ENCODE assay signal across 8 cellular contexts in the genomic region with DNA sequence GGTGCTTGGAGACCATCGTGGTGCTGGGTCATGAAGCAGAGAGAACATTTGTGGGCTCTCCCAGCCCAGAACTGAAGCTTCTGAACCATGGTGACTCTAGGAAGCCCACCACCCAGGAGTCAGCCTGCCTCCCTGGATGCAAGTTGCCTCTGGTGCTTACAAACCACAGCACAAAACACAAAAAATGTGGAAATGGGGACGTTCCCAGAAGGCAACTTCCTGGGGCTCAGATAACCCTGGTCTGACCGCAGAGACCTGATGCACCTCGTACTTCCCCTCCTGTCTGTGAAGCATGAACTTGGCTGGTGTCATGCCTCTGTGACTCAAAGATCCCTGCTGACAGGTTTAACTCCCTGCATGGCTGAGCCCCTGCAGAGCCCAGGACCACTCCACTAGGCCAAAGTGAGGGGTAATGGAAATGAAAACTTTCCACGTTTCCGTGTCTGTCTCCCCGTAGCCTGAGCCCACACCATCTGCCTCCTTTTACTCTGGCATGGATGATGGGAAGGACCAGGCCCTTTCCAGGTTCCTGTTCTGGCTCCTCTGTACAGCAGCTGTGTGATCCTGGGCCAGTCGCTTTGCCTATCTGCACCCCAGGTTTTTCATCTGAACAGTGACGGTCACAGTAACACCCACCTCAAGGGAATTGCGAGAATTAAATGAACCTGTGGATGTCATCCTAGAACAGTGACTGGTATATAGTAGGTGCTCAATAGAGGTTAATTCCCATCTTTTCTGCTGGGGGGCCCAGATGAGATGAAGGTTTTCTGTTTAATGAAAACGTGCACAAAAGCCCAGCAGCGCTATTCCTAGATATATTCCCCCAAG. TPM values are rescaled to one million over a fixed set of nuclear protein-coding genes. Genes with fewer than 3 reads are reported as not detected.
DNase-seq lines count a peak whose midpoint lies in the region; ATAC-seq and TF ChIP-seq lines count a peak whose summit lies in the region.

No MANE protein-coding gene starts in this region.

- no peak overlapping the region for H3K4me2 ChIP-seq in Karpas-422 (ENCODE audit: low read depth, low read length, poor library complexity, severe bottlenecking)
- H3K4me2 ChIP-seq in smooth muscle cell: no peak overlapping the region

- H3K36me3 Mint-ChIP-seq in CD8-positive, alpha-beta memory T cell: peaks cover 0 to 47% (median 2%) of the 10 kb centered on the region in 3 donors
- H3K36me3 Mint-ChIP-seq in activated T-helper 17 cell treated with anti-CD3 and anti-CD28 coated beads, Interleukin-2, amount 50 U/mL, for 72 hours (ENCODE audit: low read depth): peaks cover 18% of the 10 kb centered on the region

- no peak overlapping the region for H2AFZ ChIP-seq in Karpas-422 (ENCODE audit: low read length)
- no peak overlapping the region for H2AFZ ChIP-seq in smooth muscle cell (ENCODE audit: low read depth)

- POLR2A ChIA-PET in CD8-positive, alpha-beta memory T cell (lab: Charles Lee): interaction anchor here (0.9 to 1.4 kb wide), 4 partner anchors 7 to 20 kb away, joined by 3 to 5 read pairs (median 4); no protein-coding TSS in a partner anchor

- H3K9me3 Mint-ChIP-seq in CD8-positive, alpha-beta memory T cell: no peaks in the 10 kb centered on the region
- no peaks in the 10 kb centered on the region for H3K9me3 Mint-ChIP-seq in activated T-helper 17 cell treated with anti-CD3 and anti-CD28 coated beads, Interleukin-2, amount 50 U/mL, for 72 hours

- WGBS in smooth muscle cell (ENCODE audit: low lambda C conversion rate): 87% methylated on average over 12 of the region's 12 CpGs

- H3K4me1 ChIP-seq in CD8-positive, alpha-beta memory T cell (ENCODE audit: insufficient read depth, low read length): peaks cover 51% of the 10 kb centered on the region
- peaks cover 15% of the 10 kb centered on the region for H3K4me1 ChIP-seq in Karpas-422 (ENCODE audit: low read length)
- no peaks in the 10 kb centered on the region for H3K4me1 ChIP-seq in smooth muscle cell (ENCODE audit: low read depth)

- H3K4me1 Mint-ChIP-seq in CD8-positive, alpha-beta memory T cell: peaks cover 61 to 84% (median 74%) of the 10 kb centered on the region in 3 donors
- H3K4me1 Mint-ChIP-seq in activated T-helper 17 cell treated with anti-CD3 and anti-CD28 coated beads, Interleukin-2, amount 50 U/mL, for 72 hours: peaks cover 47% of the 10 kb centered on the region

- H4K20me1 ChIP-seq in Karpas-422 (ENCODE audit: insufficient read depth, low read depth, low read length) (no peaks in the 10 kb centered on the region), smooth muscle cell (ENCODE audit: low read depth) (no peaks in the 10 kb centered on the region)

- H3K27me3 Mint-ChIP-seq in CD8-positive, alpha-beta memory T cell: no peaks in the 10 kb centered on the region
- no peaks in the 10 kb centered on the region for H3K27me3 Mint-ChIP-seq in activated T-helper 17 cell treated with anti-CD3 and anti-CD28 coated beads, Interleukin-2, amount 50 U/mL, for 72 hours

- CTCF ChIA-PET in CD8-positive, alpha-beta memory T cell (lab: Charles Lee): interaction anchor here (0.9 to 1.5 kb wide), 5 partner anchors 12 to 205 kb away, joined by 3 to 4 read pairs (median 3); no protein-coding TSS in a partner anchor

- DNase-seq in CD8-positive, alpha-beta memory T cell: peak in 4 of 5 donors; percentile 54 to 81 (median 62)
- DNase-seq in Karpas-422 (peak; percentile 49), NCI-H446 treated with DMSO at 0.1 percent for 48 hours (lab: John Stamatoyannopoulos, UW) (no peak), smooth muscle cell (lab: John Stamatoyannopoulos, UW; ENCODE audit: unreplicated experiment) (no peak)

- H3K9ac ChIP-seq in Karpas-422 (ENCODE audit: low read length) (no peak overlapping the region), smooth muscle cell (ENCODE audit: low read depth) (no peak overlapping the region)

- no peaks in the 10 kb centered on the region for H3K79me2 ChIP-seq in Karpas-422 (ENCODE audit: low read length)
- H3K79me2 ChIP-seq in smooth muscle cell (ENCODE audit: low read depth): no peaks in the 10 kb centered on the region

- no peaks in the 10 kb centered on the region for H3K9me2 ChIP-seq in Karpas-422 (replicated peaks; ENCODE audit: insufficient read depth, low read length)

- H3K27ac Mint-ChIP-seq in CD8-positive, alpha-beta memory T cell: peak overlapping the region; percentile 79 to 98 (median 96)
- peak overlapping the region; percentile 90 for H3K27ac Mint-ChIP-seq in activated T-helper 17 cell treated with anti-CD3 and anti-CD28 coated beads, Interleukin-2, amount 50 U/mL, for 72 hours

- TF ChIP-seq CTCF in smooth muscle cell (IDR thresholded peaks at IDR 0.05; ENCODE audit: borderline replicate concordance, insufficient read depth, poor library complexity, severe bottlenecking): no peak

- peak overlapping the region; percentile 51 to 83 (median 73) for H3K4me3 Mint-ChIP-seq in CD8-positive, alpha-beta memory T cell
- peak overlapping the region; percentile 66 for H3K4me3 Mint-ChIP-seq in activated T-helper 17 cell treated with anti-CD3 and anti-CD28 coated beads, Interleukin-2, amount 50 U/mL, for 72 hours

- H3K27me3 ChIP-seq in CD8-positive, alpha-beta memory T cell (ENCODE audit: insufficient read depth, low read length, poor library complexity, severe bottlenecking): no peaks in the 10 kb centered on the region
- H3K27me3 ChIP-seq in Karpas-422 (ENCODE audit: low read length) (no peaks in the 10 kb centered on the region), smooth muscle cell (ENCODE audit: low read depth) (no peaks in the 10 kb centered on the region)

- H3K9me3 ChIP-seq in CD8-positive, alpha-beta memory T cell (ENCODE audit: low read length): no peaks in the 10 kb centered on the region
- H3K9me3 ChIP-seq in Karpas-422 (ENCODE audit: low read length) (no peaks in the 10 kb centered on the region), smooth muscle cell (replicated peaks; ENCODE audit: low read depth) (no peaks in the 10 kb centered on the region)

- H3K4me3 ChIP-seq in CD8-positive, alpha-beta memory T cell (ENCODE audit: low read length): no peak overlapping the region
- H3K4me3 ChIP-seq in Karpas-422 (ENCODE audit: low read length) (no peak overlapping the region), smooth muscle cell (no peak overlapping the region)

- no peaks in the 10 kb centered on the region for H3K36me3 ChIP-seq in CD8-positive, alpha-beta memory T cell (ENCODE audit: insufficient read depth, low read length)
- no peaks in the 10 kb centered on the region for H3K36me3 ChIP-seq in Karpas-422 (ENCODE audit: insufficient read depth, low read length)
- H3K36me3 ChIP-seq in smooth muscle cell (ENCODE audit: low read depth): no peaks in the 10 kb centered on the region

- H3K27ac ChIP-seq in CD8-positive, alpha-beta memory T cell (ENCODE audit: low read depth, low read length): peak overlapping the region; percentile 61
- H3K27ac ChIP-seq in Karpas-422 (ENCODE audit: low read length) (no peak overlapping the region), temporal lobe (ENCODE audit: low read depth, low read length) (peak overlapping the region; percentile 56), smooth muscle cell (ENCODE audit: low read depth) (no peak overlapping the region)

- no peaks in the 10 kb centered on the region for H3F3A ChIP-seq in smooth muscle cell (ENCODE audit: low read depth)

- ATAC-seq in GM21515 (IDR thresholded peaks at IDR 0.05; ENCODE audit: unreplicated experiment) (peak; percentile 67), SK-N-SH treated with all-trans-retinoic acid at 6 μM for 48 hours (no peak)
- peak; percentile 97 for ATAC-seq in activated T-helper 17 cell treated with anti-CD3 and anti-CD28 coated beads, Interleukin-2, amount 50 U/mL, for 72 hours (replicated peaks)

TF ChIP-seq in SK-N-SH treated with all-trans-retinoic acid at 6 μM for 48 hours, 23 proteins besides CTCF, POLR2A, EP300 and RAD21 (continues in another document):
- TF ChIP-seq CSDC2 (CRISPR knock-in tag; IDR thresholded peaks at IDR 0.05): no peak
- TF ChIP-seq SNAI2 (CRISPR knock-in tag; IDR thresholded peaks at IDR 0.05): no peak
- TF ChIP-seq ZNF565 (CRISPR knock-in tag; conservative IDR thresholded peaks at IDR 0.05; ENCODE audit: low read depth): no peak
- TF ChIP-seq ZC3H10 (CRISPR knock-in tag; IDR thresholded peaks at IDR 0.05): no peak
- TF ChIP-seq, protein P1, sequence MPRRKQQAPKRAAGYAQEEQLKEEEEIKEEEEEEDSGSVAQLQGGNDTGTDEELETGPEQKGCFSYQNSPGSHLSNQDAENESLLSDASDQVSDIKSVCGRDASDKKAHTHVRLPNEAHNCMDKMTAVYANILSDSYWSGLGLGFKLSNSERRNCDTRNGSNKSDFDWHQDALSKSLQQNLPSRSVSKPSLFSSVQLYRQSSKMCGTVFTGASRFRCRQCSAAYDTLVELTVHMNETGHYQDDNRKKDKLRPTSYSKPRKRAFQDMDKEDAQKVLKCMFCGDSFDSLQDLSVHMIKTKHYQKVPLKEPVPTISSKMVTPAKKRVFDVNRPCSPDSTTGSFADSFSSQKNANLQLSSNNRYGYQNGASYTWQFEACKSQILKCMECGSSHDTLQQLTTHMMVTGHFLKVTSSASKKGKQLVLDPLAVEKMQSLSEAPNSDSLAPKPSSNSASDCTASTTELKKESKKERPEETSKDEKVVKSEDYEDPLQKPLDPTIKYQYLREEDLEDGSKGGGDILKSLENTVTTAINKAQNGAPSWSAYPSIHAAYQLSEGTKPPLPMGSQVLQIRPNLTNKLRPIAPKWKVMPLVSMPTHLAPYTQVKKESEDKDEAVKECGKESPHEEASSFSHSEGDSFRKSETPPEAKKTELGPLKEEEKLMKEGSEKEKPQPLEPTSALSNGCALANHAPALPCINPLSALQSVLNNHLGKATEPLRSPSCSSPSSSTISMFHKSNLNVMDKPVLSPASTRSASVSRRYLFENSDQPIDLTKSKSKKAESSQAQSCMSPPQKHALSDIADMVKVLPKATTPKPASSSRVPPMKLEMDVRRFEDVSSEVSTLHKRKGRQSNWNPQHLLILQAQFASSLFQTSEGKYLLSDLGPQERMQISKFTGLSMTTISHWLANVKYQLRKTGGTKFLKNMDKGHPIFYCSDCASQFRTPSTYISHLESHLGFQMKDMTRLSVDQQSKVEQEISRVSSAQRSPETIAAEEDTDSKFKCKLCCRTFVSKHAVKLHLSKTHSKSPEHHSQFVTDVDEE (CRISPR knock-in tag; IDR thresholded peaks at IDR 0.05): no peak

RNA-seq across cellular contexts. Expression of a gene that starts 57.7 kb away (rescaled TPM):
- total RNA-seq in CD8-positive, alpha-beta memory T cell: 100 to 1,000 TPM; 167 to 171 TPM
- polyA plus RNA-seq in CD8-positive, alpha-beta memory T cell: 40.2 TPM
- 0.04 and 0.15 TPM in 2 replicates for total RNA-seq in Karpas-422 (2014; rRNA removed; shearing (Covaris generic); ENCODE audit: low replicate concordance)
- 10 to 100 TPM; 77.2 to 79.5 TPM for total RNA-seq in activated T-helper 17 cell treated with anti-CD3 and anti-CD28 coated beads, Interleukin-2, amount 50 U/mL, for 72 hours
- total RNA-seq in temporal lobe (10.1 TPM), smooth muscle cell (not detected in 2 replicates)
- polyA plus RNA-seq in smooth muscle cell: not detected in 2 replicates

Comparison
In these comparisons a context has a peak if more than half of its experiments do, and no peak if none do; other contexts are left out.
1. DNase-seq: peak in CD8-positive, alpha-beta memory T cell (4 of 5) and Karpas-422 (single experiment); none in NCI-H446 treated with DMSO at 0.1 percent for 48 hours (single experiment) and smooth muscle cell (single experiment).
2. H3K27ac ChIP-seq: peak in CD8-positive, alpha-beta memory T cell (single experiment) and temporal lobe (single experiment); none in Karpas-422 (single experiment) and smooth muscle cell (single experiment).